ENCODE assay signal across 1 cellular context in the genomic region with DNA sequence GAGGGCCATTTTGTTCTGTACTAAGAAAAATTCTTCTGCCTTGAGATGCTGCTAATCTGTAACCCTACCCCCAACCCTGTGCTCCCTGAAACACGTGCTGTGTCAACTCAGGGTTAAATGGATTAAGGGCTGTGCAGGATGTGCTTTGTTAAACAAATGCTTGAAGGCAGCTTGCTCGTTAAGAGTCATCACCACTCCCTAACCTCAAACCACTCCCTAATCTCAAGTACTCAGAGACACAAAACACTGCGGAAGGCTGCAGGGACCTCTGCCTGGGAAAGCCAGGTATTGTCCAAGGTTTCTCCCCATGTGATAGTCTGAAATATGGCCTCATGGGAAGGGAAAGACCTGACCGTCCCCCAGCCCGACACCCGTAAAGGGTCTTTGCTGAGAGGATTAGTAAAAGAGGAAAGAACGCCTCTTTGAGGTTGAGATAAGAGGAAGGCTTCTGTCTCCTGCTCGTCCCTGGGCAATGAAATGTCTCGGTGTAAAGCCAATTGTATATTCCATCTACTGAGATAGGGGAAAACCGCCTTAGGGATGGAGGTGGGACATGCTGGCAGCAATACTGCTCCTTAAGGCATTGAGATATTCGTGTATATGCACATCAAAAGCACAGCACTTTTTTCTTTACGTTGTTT.
TF ChIP-seq lines count a peak whose summit lies in the region.

No MANE protein-coding gene starts in this region.

TF ChIP-seq in WTC11, 78 proteins besides CTCF, POLR2A, EP300 and RAD21 (continued from another document):
- TF ChIP-seq, protein P1, sequence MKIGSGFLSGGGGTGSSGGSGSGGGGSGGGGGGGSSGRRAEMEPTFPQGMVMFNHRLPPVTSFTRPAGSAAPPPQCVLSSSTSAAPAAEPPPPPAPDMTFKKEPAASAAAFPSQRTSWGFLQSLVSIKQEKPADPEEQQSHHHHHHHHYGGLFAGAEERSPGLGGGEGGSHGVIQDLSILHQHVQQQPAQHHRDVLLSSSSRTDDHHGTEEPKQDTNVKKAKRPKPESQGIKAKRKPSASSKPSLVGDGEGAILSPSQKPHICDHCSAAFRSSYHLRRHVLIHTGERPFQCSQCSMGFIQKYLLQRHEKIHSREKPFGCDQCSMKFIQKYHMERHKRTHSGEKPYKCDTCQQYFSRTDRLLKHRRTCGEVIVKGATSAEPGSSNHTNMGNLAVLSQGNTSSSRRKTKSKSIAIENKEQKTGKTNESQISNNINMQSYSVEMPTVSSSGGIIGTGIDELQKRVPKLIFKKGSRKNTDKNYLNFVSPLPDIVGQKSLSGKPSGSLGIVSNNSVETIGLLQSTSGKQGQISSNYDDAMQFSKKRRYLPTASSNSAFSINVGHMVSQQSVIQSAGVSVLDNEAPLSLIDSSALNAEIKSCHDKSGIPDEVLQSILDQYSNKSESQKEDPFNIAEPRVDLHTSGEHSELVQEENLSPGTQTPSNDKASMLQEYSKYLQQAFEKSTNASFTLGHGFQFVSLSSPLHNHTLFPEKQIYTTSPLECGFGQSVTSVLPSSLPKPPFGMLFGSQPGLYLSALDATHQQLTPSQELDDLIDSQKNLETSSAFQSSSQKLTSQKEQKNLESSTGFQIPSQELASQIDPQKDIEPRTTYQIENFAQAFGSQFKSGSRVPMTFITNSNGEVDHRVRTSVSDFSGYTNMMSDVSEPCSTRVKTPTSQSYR (CRISPR knock-in tag; IDR thresholded peaks at IDR 0.05): peak; percentile 43; the same call in 1 of the 2 replicates
- peak; percentile 79 for TF ChIP-seq MAX (CRISPR knock-in tag; IDR thresholded peaks at IDR 0.05)
- peak; percentile 42; the same call in 1 of the 2 replicates for TF ChIP-seq USF1 (CRISPR knock-in tag; IDR thresholded peaks at IDR 0.05)
